ENCODE assay signal across 20 cellular contexts in the genomic region with DNA sequence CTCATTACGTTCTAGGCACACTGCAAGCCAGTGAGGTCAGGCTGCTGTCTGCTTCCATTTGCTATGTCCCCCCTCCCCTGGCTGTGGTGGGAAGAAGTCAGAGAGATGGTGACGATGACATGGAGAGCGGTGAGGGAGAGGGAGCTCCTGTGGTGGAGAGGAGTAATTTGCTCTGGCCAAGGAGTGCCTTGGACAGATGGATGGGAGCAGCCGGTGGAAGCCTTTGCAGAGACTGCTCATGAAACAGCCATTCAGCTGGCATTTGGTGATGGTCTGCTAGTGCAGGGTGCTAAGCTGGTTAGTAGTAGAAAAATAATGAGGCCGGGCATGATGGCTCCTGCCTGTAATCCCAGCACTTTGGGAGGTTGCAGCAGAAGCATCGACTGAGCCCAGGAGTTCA.
"Had no signal": no experiment of that assay in that cellular context is flagged by ENCODE, and none has a peak within 500 bp of the region (broad histone marks: within the 10 kb centered on the region; RNA-seq: fewer than 3 reads in every experiment).

No MANE protein-coding gene starts in this region.

- H3K27me3 ChIP-seq: sigmoid colon, upper lobe of right lung had no signal

- H3K9me3 ChIP-seq: gastroesophageal sphincter, heart left ventricle, lower lobe of right lung, sigmoid colon, upper lobe of right lung had no signal

- H3K4me3 ChIP-seq: gastroesophageal sphincter, heart left ventricle, lower lobe of right lung, sigmoid colon, upper lobe of right lung had no signal

- H3K9me3 Mint-ChIP-seq: activated naive CD8-positive, alpha-beta T cell treated with anti-CD3 and anti-CD28 coated beads for 36 hours; naive thymus-derived CD8-positive, alpha-beta T cell had no signal

- ATAC-seq: gastroesophageal sphincter; heart left ventricle; lower lobe of right lung; naive thymus-derived CD8-positive, alpha-beta T cell; stimulated activated naive CD8-positive, alpha-beta T cell treated with anti-CD3 and anti-CD28 coated beads, Interleukin-15, Interleukin-2, amounts not matched to agents 100 U/mL and 50 U/mL, for 24 hours; upper lobe of right lung had no signal

- H3K4me1 ChIP-seq: gastroesophageal sphincter, heart left ventricle, lower lobe of right lung, sigmoid colon, upper lobe of right lung had no signal

- H3K27ac Mint-ChIP-seq: activated naive CD8-positive, alpha-beta T cell treated with anti-CD3 and anti-CD28 coated beads for 36 hours; naive thymus-derived CD8-positive, alpha-beta T cell; progenitor cell of endocrine pancreas had no signal

- H3K4me1 Mint-ChIP-seq: activated naive CD8-positive, alpha-beta T cell treated with anti-CD3 and anti-CD28 coated beads for 36 hours had no signal

- DNase-seq: activated CD4-positive, alpha-beta T cell treated with anti-CD3 and anti-CD28 coated beads for 4 hours; activated CD4-positive, alpha-beta T cell treated with anti-CD3 and anti-CD28 coated beads, Interleukin-2, amount 50 U/mL, for 48 hours; activated CD4-positive, CD25-positive, alpha-beta regulatory T cell; activated CD8-positive, alpha-beta memory T cell treated with anti-CD3 and anti-CD28 coated beads, Interleukin-2, amount 50 U/mL, for 48 hours; activated naive CD4-positive, alpha-beta T cell treated with Interleukin-2 at 50 U/mL for 16 hours; activated naive CD8-positive, alpha-beta T cell treated with anti-CD3 and anti-CD28 coated beads for 36 hours; activated T-cell treated with anti-CD3 and anti-CD28 coated beads, Interleukin-2, amount 50 U/mL, for 48 hours; heart left ventricle; islet precursor cell; lower lobe of right lung; naive thymus-derived CD8-positive, alpha-beta T cell; retina; sigmoid colon; stimulated activated CD4-positive, alpha-beta T cell treated with anti-CD3 and anti-CD28 coated beads, Interleukin-2, amount 100 ng/mL, for 48 hours; stimulated activated naive CD8-positive, alpha-beta T cell treated with anti-CD3 and anti-CD28 coated beads, Interleukin-15, Interleukin-2, amounts not matched to agents 100 U/mL and 50 U/mL, for 24 hours; T1000; upper lobe of right lung had no signal

- H3K36me3 Mint-ChIP-seq: activated naive CD8-positive, alpha-beta T cell treated with anti-CD3 and anti-CD28 coated beads for 36 hours; naive thymus-derived CD8-positive, alpha-beta T cell had no signal

- H3K27ac ChIP-seq: epithelial cell of prostate, gastroesophageal sphincter, heart left ventricle, lower lobe of right lung, sigmoid colon, upper lobe of right lung had no signal

- H3K36me3 ChIP-seq: gastroesophageal sphincter, heart left ventricle, lower lobe of right lung, sigmoid colon, upper lobe of right lung had no signal

- H3K4me3 Mint-ChIP-seq: activated naive CD8-positive, alpha-beta T cell treated with anti-CD3 and anti-CD28 coated beads for 36 hours; naive thymus-derived CD8-positive, alpha-beta T cell had no signal
